Comparison of ENCODE assay signal across 27 cellular contexts in the genomic region with DNA sequence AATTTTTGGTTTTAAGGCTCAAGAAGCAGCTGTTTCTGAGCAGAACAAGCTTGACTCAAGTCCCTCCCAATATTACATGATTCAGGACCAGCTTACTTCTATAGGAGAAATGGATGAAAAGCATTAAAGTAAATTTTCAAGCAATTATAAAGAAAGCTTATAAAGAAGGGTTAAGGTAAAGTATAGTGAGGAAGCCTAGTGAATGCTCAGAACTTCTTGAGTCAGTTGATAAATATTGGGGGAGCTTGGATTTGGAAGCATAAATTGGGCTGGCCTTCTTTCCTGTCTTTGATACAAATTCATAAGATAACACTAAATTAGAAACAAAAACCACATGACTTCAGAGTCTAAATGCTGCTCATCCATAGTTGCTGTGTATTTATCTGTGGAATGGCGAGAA.
"Had no signal": no experiment of that assay in that cellular context is flagged by ENCODE, and none has a peak within 500 bp of the region (broad histone marks: within the 10 kb centered on the region; RNA-seq: fewer than 3 reads in every experiment).

No MANE protein-coding gene starts in this region.

- H3K27ac ChIP-seq: neural progenitor cell, ovary, parathyroid adenoma, psoas muscle, right lobe of liver, sigmoid colon, suprapubic skin, testis, tibial artery, transverse colon, upper lobe of right lung, uterus had no signal

- H3K4me2 ChIP-seq: neural progenitor cell had no signal

- DNase-seq: natural killer cell; occipital lobe; ovary; posterior cingulate gyrus; psoas muscle; right cardiac atrium; right lobe of liver; sigmoid colon; stimulated activated CD4-positive, alpha-beta T cell treated with anti-CD3 and anti-CD28 coated beads, Interleukin-15, amount 100 ng/mL, for 24 hours; stimulated activated CD4-positive, alpha-beta T cell treated with anti-CD3 and anti-CD28 coated beads, Interleukin-2, amount 100 ng/mL, for 24 hours; stimulated activated CD4-positive, alpha-beta T cell treated with anti-CD3 and anti-CD28 coated beads, Interleukin-2, amount 100 ng/mL, for 48 hours; stimulated activated CD4-positive, alpha-beta T cell treated with anti-CD3 and anti-CD28 coated beads, Interleukin-4, amount 100 ng/mL, for 4 hours; stimulated activated CD8-positive, alpha-beta memory T cell treated with anti-CD3 and anti-CD28 coated beads, Interleukin-4, amount 100 ng/mL, for 48 hours; stimulated activated naive CD4-positive, alpha-beta T cell; stimulated activated naive CD8-positive, alpha-beta T cell treated with anti-CD3 and anti-CD28 coated beads, Interleukin-15, amount 100 ng/mL, for 72 hours; stimulated activated naive CD8-positive, alpha-beta T cell treated with anti-CD3 and anti-CD28 coated beads, Interleukin-15, Interleukin-2, amounts not matched to agents 100 U/mL and 50 U/mL, for 24 hours; substantia nigra; testis; tibial artery; transverse colon; upper lobe of right lung; uterus had no signal

- H3K79me2 ChIP-seq: parathyroid adenoma had no signal

- H3K4me3 ChIP-seq: neural progenitor cell, ovary, psoas muscle, right lobe of liver, sigmoid colon, suprapubic skin, testis, tibial artery, transverse colon, upper lobe of right lung, uterus had no signal

- H3K27me3 ChIP-seq: ovary, right lobe of liver, sigmoid colon, suprapubic skin, testis, tibial artery, transverse colon, upper lobe of right lung, uterus had no signal

- FAIRE-seq: small intestine had no signal

- H2AFZ ChIP-seq: neural progenitor cell, parathyroid adenoma had no signal

- ATAC-seq: natural killer cell; psoas muscle; right cardiac atrium; right lobe of liver; stimulated activated memory B cell treated with anti-CD40 and anti-IgM and Interleukin-4, amounts not matched to agents 10 μg/mL and 1 μg/mL and 100 μg/mL, for 72 hours; stimulated activated naive CD8-positive, alpha-beta T cell treated with anti-CD3 and anti-CD28 coated beads, Interleukin-15, amount 100 ng/mL, for 72 hours; stimulated activated naive CD8-positive, alpha-beta T cell treated with anti-CD3 and anti-CD28 coated beads, Interleukin-15, Interleukin-2, amounts not matched to agents 100 U/mL and 50 U/mL, for 24 hours; upper lobe of right lung had no signal

- H3K9ac ChIP-seq: neural progenitor cell, parathyroid adenoma had no signal

- H3K4me1 ChIP-seq: parathyroid adenoma, right lobe of liver, suprapubic skin, testis, tibial artery, upper lobe of right lung, uterus had no signal

- H3K36me3 ChIP-seq: neural progenitor cell, ovary, right lobe of liver, sigmoid colon, suprapubic skin, tibial artery, transverse colon, upper lobe of right lung, uterus had no signal

- H3K9me3 ChIP-seq: ovary, psoas muscle, right lobe of liver, sigmoid colon, suprapubic skin, testis, tibial artery, transverse colon, upper lobe of right lung, uterus had no signal
